ENCODE assay signal across 8 cellular contexts in genomic region chr10:95561200-95562177, GRCh38. TPM values are rescaled to one million over a fixed set of nuclear protein-coding genes. Genes with fewer than 3 reads are reported as not detected.
DNase-seq lines count a peak whose midpoint lies in the region; ATAC-seq, FAIRE-seq and TF ChIP-seq lines count a peak whose summit lies in the region.

Gene SORBS1, minus strand, starts transcription at chr10:95561371. Its CDS starts 120,236 bp downstream, at chr10:95441135.

- peak within 1 kb of the TSS; percentile 67 for H3K9ac ChIP-seq in trophoblast cell (ENCODE audit: low read length)

- peak within 1 kb of the TSS; percentile 75 for H3K4me2 ChIP-seq in trophoblast cell (ENCODE audit: low read length)

- H3K14ac ChIP-seq in trophoblast cell (ENCODE audit: low read length): peak within 1 kb of the TSS; percentile 64

- H3K79me1 ChIP-seq in trophoblast cell (ENCODE audit: low read length): peaks cover 7% of the 10 kb centered on the region

- WGBS in adipose tissue, 3 donors: 4 to 6% (median 5%) methylated on average over 81 to 84 of the region's 84 CpGs
- WGBS in trophoblast cell (ENCODE audit: extremely low coverage, insufficient coverage, insufficient read length): no CpG with 5 or more reads among the region's 84 CpGs

- H2BK5ac ChIP-seq in trophoblast cell (ENCODE audit: low read depth, low read length, poor library complexity): no peak within 1 kb of the TSS

- peak; percentile 99 for ATAC-seq in HG02840 (IDR thresholded peaks at IDR 0.05; ENCODE audit: low FRiP score, unreplicated experiment)

- intact Hi-C loops in cardiac septum (cut with DNase I): loop anchor here (2.0 to 5.0 kb wide), 3 partner anchors 41 to 117 kb away; no protein-coding TSS in a partner anchor
- intact Hi-C loops in tibial artery (cut with DNase I; ENCODE audit: low total_unique reads): loop anchor here (5.0 kb wide), 1 partner anchor 184 kb away; no protein-coding TSS in a partner anchor

- no peak within 1 kb of the TSS for H2AK5ac ChIP-seq in trophoblast cell (ENCODE audit: low read length)

- H3K27me3 ChIP-seq in trophoblast cell (ENCODE audit: insufficient read depth, low read length) (peaks cover 10% of the 10 kb centered on the region), tibial artery (no peaks in the 10 kb centered on the region)

- peak within 1 kb of the TSS; percentile 68 for H2BK12ac ChIP-seq in trophoblast cell (ENCODE audit: low read length)

- H4K91ac ChIP-seq in trophoblast cell (ENCODE audit: low read depth, low read length): peak within 1 kb of the TSS; percentile 53

- H3K27ac ChIP-seq in adipose tissue (ENCODE audit: low read depth, low read length) (no peak within 1 kb of the TSS), trophoblast cell (ENCODE audit: low read depth, low read length) (no peak within 1 kb of the TSS), tibial artery (peak within 1 kb of the TSS; percentile 80 to 89)

- H2AFZ ChIP-seq in trophoblast cell (ENCODE audit: insufficient read depth, low read length, poor library complexity): peak within 1 kb of the TSS; percentile 66

- H3K36me3 ChIP-seq in trophoblast cell (ENCODE audit: control insufficient read depth in 1 of 2, insufficient read depth in 2 of 2, low read length in 2 of 2): no peaks in the 10 kb centered on the region
- H3K36me3 ChIP-seq in tibial artery: peaks cover 0 to 5% (median 3%) of the 10 kb centered on the region in 3 donors

- H2BK120ac ChIP-seq in trophoblast cell (ENCODE audit: insufficient read depth, low read length, poor library complexity): peak within 1 kb of the TSS; percentile 57

- no peak for TF ChIP-seq POLR2A in GM12891 (IDR thresholded peaks at IDR 0.05; ENCODE audit: low read depth, low read length)

- H4K12ac ChIP-seq in trophoblast cell (ENCODE audit: low read depth, low read length): no peak within 1 kb of the TSS

- peak within 1 kb of the TSS; percentile 75 for H4K8ac ChIP-seq in trophoblast cell (ENCODE audit: low read depth, low read length)

- H3K23ac ChIP-seq in trophoblast cell (ENCODE audit: low read length): no peak within 1 kb of the TSS

- H3K9me3 ChIP-seq in trophoblast cell (ENCODE audit: insufficient read depth, low read depth, low read length): no peaks in the 10 kb centered on the region
- H3K9me3 ChIP-seq in tibial artery: no peaks in the 10 kb centered on the region

- FAIRE-seq in GM12891 (lab: Jason Lieb, UNC): peak; percentile 93

- no peak within 1 kb of the TSS for H3K4ac ChIP-seq in trophoblast cell (ENCODE audit: low read depth, low read length)

- H3K4me1 ChIP-seq in trophoblast cell (ENCODE audit: control insufficient read depth in 1 of 2, insufficient read depth in 2 of 2, low read length in 2 of 2): peaks cover 10 to 18% of the 10 kb centered on the region in 2 experiments
- H3K4me1 ChIP-seq in tibial artery: peaks cover 0 to 21% (median 9%) of the 10 kb centered on the region in 4 donors

- peak within 1 kb of the TSS; percentile 55 for H3K18ac ChIP-seq in trophoblast cell (ENCODE audit: low read length)

- H3K4me3 ChIP-seq in trophoblast cell (ENCODE audit: low read depth, low read length) (peak within 1 kb of the TSS; percentile 76), tibial artery (peak within 1 kb of the TSS; percentile 68 to 85)

- H3K79me2 ChIP-seq in trophoblast cell (ENCODE audit: control insufficient read depth, insufficient read depth, low read length, poor library complexity): peaks cover 2% of the 10 kb centered on the region

- no peak for TF ChIP-seq CTCF in tibial artery (IDR thresholded peaks at IDR 0.05)

- DNase-seq in GM12891 (ENCODE audit: insufficient read length, low spot score): peak; percentile 96
- peak; percentile 93 for DNase-seq in NCI-H1436 (lab: John Stamatoyannopoulos, UW)
- DNase-seq in SW480 (ENCODE audit: low spot score): peak; percentile 97
- peak; percentile 98 for DNase-seq in cardiac septum (ENCODE audit: low spot score)
- DNase-seq in trophoblast cell: peak; percentile 98 to 99
- DNase-seq in tibial artery: peak; percentile 97 to 98

TF ChIP-seq in GM12891, 5 proteins besides CTCF, POLR2A, EP300 and RAD21:
- TF ChIP-seq POU2F2 (IDR thresholded peaks at IDR 0.05; ENCODE audit: low read depth, low read length) (0 out of 2 replicates have a peak, but pooled peaks have one; percentile 23), PAX5 (IDR thresholded peaks at IDR 0.05; ENCODE audit: insufficient read depth, low read length, severe bottlenecking) (no peak), SPI1 (IDR thresholded peaks at IDR 0.05; ENCODE audit: low read depth, low read length) (no peak), TAF1 (IDR thresholded peaks at IDR 0.05; ENCODE audit: low read depth, low read length) (no peak), POLR2AphosphoS5 (IDR thresholded peaks at IDR 0.05; ENCODE audit: low read depth, low read length) (no peak)
TF ChIP-seq in GM12891: peak in this region for 1.

RNA-seq across cellular contexts. Expression of gene SORBS1, which starts in this region (rescaled TPM):
- polyA plus RNA-seq in GM12891 (2012; ENCODE audit: low read depth, missing spikeins): 0.86 TPM
- polyA plus RNA-seq in adipose tissue: 100 to 1,000 TPM in 1 of 3 donors, 10 to 100 TPM in 2; 25.4 to 508 (median 85.4) TPM
- 1,045 TPM for total RNA-seq in cardiac septum
- 20.4 and 22.1 TPM in 2 replicates for polyA plus RNA-seq in trophoblast cell (2013)

Comparison
In these comparisons a context has a peak if more than half of its experiments do, and no peak if none do; other contexts are left out.
1. H3K27ac ChIP-seq: peak in tibial artery (2 of 2); none in adipose tissue (single experiment) and trophoblast cell (single experiment).
2. Peak in every context shown above with its lines, with median percentiles within 50 percentile points of each other: DNase-seq.